In genomic region chr1:200896571-200897187, GRCh38 we compare ENCODE assay signal across 12 cellular contexts. TPM values are rescaled to one million over a fixed set of nuclear protein-coding genes. Genes with fewer than 3 reads are reported as not detected.
DNase-seq lines count a peak whose midpoint lies in the region; ATAC-seq and TF ChIP-seq lines count a peak whose summit lies in the region.
"Had no signal": no experiment of that assay in that cellular context is flagged by ENCODE, and none has a peak within 500 bp of the region (broad histone marks: within the 10 kb centered on the region; RNA-seq: fewer than 3 reads in every experiment).

No MANE protein-coding gene starts in this region.

- H2AFZ ChIP-seq in Loucy (ENCODE audit: low read length) (no peak overlapping the region), mammary epithelial cell (ENCODE audit: low read depth, low read length) (peak overlapping the region; percentile 23), mesenchymal stem cell (ENCODE audit: low read depth, low read length) (no peak overlapping the region)

- H3K4me3 ChIP-seq in BLaER1 treated with 17β-estradiol and CSF1 and Interleukin-3, amounts not matched to agents 10 nM and 100 nM, result no peak overlapping the region
- H3K4me3 ChIP-seq in Loucy (ENCODE audit: low read length, poor library complexity, severe bottlenecking) (no peak overlapping the region), mammary epithelial cell (replicated peaks in 1 of 3; ENCODE audit: insufficient read depth in 1 of 3, low read depth in 2 of 3, low read length in 3 of 3) (peak overlapping the region; percentile 23 to 76 (median 48)), mesenchymal stem cell (ENCODE audit: insufficient read depth in 1 of 2, low read depth in 1 of 2, low read length in 2 of 2) (no peak overlapping the region)

- peak overlapping the region in 10 of 11 experiments; percentile 30 to 81 (median 54); a peak in 16 of 22 replicates for H3K4me2 ChIP-seq in BLaER1 treated with 17β-estradiol and CSF1 and Interleukin-3, amounts not matched to agents 10 nM and 100 nM
- H3K4me2 ChIP-seq in Loucy (ENCODE audit: low read depth, low read length, poor library complexity, severe bottlenecking) (peak overlapping the region; percentile 18), mammary epithelial cell (ENCODE audit: insufficient read depth, low read depth, low read length) (peak overlapping the region; percentile 91), mesenchymal stem cell (ENCODE audit: low read length, poor library complexity, severe bottlenecking) (peak overlapping the region; percentile 2)

- H3F3A ChIP-seq in Loucy (ENCODE audit: low read depth), result no peaks in the 10 kb centered on the region

- no peak overlapping the region for H3K4ac ChIP-seq in mesenchymal stem cell (ENCODE audit: low read depth in 1 of 2, low read length in 2 of 2)

- intact Hi-C loops in mammary epithelial cell (cut with micrococcal nuclease), result loop anchor here (1.0 to 2.0 kb wide), 2 partner anchors 9 to 16 kb away; no protein-coding TSS in a partner anchor

- H2AK5ac ChIP-seq in mesenchymal stem cell (ENCODE audit: low read length, severe bottlenecking), result peak overlapping the region; percentile 31

- TF ChIP-seq CTCF in Loucy (conservative IDR thresholded peaks at IDR 0.05; ENCODE audit: low read length) (no peak), mammary epithelial cell (conservative IDR thresholded peaks at IDR 0.05 in 1 of 2, IDR thresholded peaks at IDR 0.05 in 1 of 2; ENCODE audit: extremely low read depth in 1 of 2, insufficient read depth in 1 of 2, low read depth in 1 of 2, low read length in 2 of 2) (no peak)

- no peak overlapping the region for H4K91ac ChIP-seq in mesenchymal stem cell (ENCODE audit: low read length)

- H3K79me2 ChIP-seq in Loucy (ENCODE audit: insufficient read depth, low read length) (no peaks in the 10 kb centered on the region), mammary epithelial cell (ENCODE audit: insufficient read depth, low read length) (peaks cover 32% of the 10 kb centered on the region)

- DNase-seq in mammary epithelial cell (peak; percentile 90), mesenchymal stem cell (no peak), NCI-H2196 (lab: John Stamatoyannopoulos, UW; ENCODE audit: unreplicated experiment) (no peak)
- DNase-seq in natural killer cell treated with Interleukin-12 subunit alpha and Interleukin-12 subunit beta and Interleukin-15 and Interleukin-18, amount 100 ng/mL, for 72 hours (ENCODE audit: low spot score), result no peak

- H3K36me3 ChIP-seq in BLaER1 treated with 17β-estradiol and CSF1 and Interleukin-3, amounts not matched to agents 10 nM and 100 nM, result no peaks in the 10 kb centered on the region
- no peaks in the 10 kb centered on the region for H3K36me3 ChIP-seq in Loucy (ENCODE audit: insufficient read depth, low read length)
- H3K36me3 ChIP-seq in mammary epithelial cell (ENCODE audit: insufficient read depth, low read length), result peaks cover 5% of the 10 kb centered on the region
- peaks cover 0 to 34% of the 10 kb centered on the region in 2 experiments for H3K36me3 ChIP-seq in mesenchymal stem cell (ENCODE audit: control insufficient read depth in 1 of 2, insufficient read depth in 2 of 2, low read depth in 1 of 2, low read length in 2 of 2)

- H3K27ac Mint-ChIP-seq in natural killer cell treated with Interleukin-12 subunit alpha and Interleukin-12 subunit beta and Interleukin-15 and Interleukin-18, amount 100 ng/mL, for 72 hours, result no peak overlapping the region

- H4K20me1 ChIP-seq in BLaER1 treated with 17β-estradiol and CSF1 and Interleukin-3, amounts not matched to agents 10 nM and 100 nM, result no peaks in the 10 kb centered on the region
- H4K20me1 ChIP-seq in Loucy (ENCODE audit: insufficient read depth, low read length, poor library complexity, severe bottlenecking) (no peaks in the 10 kb centered on the region), mammary epithelial cell (ENCODE audit: insufficient read depth, low read length) (no peaks in the 10 kb centered on the region)

- H3K79me1 ChIP-seq in mesenchymal stem cell (replicated peaks; ENCODE audit: low read length, poor library complexity, severe bottlenecking), result peaks cover 30% of the 10 kb centered on the region

- no peak overlapping the region for H3K14ac ChIP-seq in mesenchymal stem cell (ENCODE audit: low read length in 2 of 2)

- H2BK15ac ChIP-seq in mesenchymal stem cell (ENCODE audit: low read depth, poor library complexity, severe bottlenecking), result no peak overlapping the region

- dilution Hi-C loops in mammary epithelial cell (cut with HindIII; ENCODE audit: low sequenced_read_pairs), result no loop called here

- ATAC-seq in natural killer cell treated with Interleukin-12 subunit alpha and Interleukin-12 subunit beta and Interleukin-15 and Interleukin-18, amount 100 ng/mL, for 72 hours, result no peak
- ATAC-seq in HG03342 (IDR thresholded peaks at IDR 0.05; ENCODE audit: unreplicated experiment), result no peak
- no peak for ATAC-seq in HG02885 (IDR thresholded peaks at IDR 0.05; ENCODE audit: poor library complexity, unreplicated experiment)
- ATAC-seq: activated CD4-positive, CD25-positive, alpha-beta regulatory T cell treated with anti-CD3 and anti-CD28 coated beads, Interleukin-2, amount 50 U/mL, for 24 hours; sciatic nerve had no signal

- no peaks in the 10 kb centered on the region for H3K9me3 ChIP-seq in BLaER1 treated with 17β-estradiol and CSF1 and Interleukin-3, amounts not matched to agents 10 nM and 100 nM (replicated peaks in 1 of 11)
- H3K9me3 ChIP-seq in Loucy (ENCODE audit: insufficient read depth, low read depth, low read length), result no peaks in the 10 kb centered on the region
- H3K9me3 ChIP-seq in mammary epithelial cell (replicated peaks; ENCODE audit: insufficient read depth, low read length), result no peaks in the 10 kb centered on the region
- H3K9me3 ChIP-seq in mesenchymal stem cell (ENCODE audit: control insufficient read depth, low read length), result no peaks in the 10 kb centered on the region

- peaks cover 0 to 20% of the 10 kb centered on the region in 2 donors for H3K27me3 Mint-ChIP-seq in natural killer cell treated with Interleukin-12 subunit alpha and Interleukin-12 subunit beta and Interleukin-15 and Interleukin-18, amount 100 ng/mL, for 72 hours

- in situ Hi-C loops in mammary epithelial cell (cut with MboI; ENCODE audit: low sequenced_read_pairs in 2 of 2), result loop anchor here in 1 of 2 donors (10.0 kb wide), 1 partner anchor 148 kb away; no protein-coding TSS in a partner anchor

- H3K9me2 ChIP-seq in Loucy (replicated peaks; ENCODE audit: low read depth, low read length), result no peaks in the 10 kb centered on the region

- H3K27me3 ChIP-seq in BLaER1 treated with 17β-estradiol and CSF1 and Interleukin-3, amounts not matched to agents 10 nM and 100 nM, result peaks cover 19 to 30% (median 27%) of the 10 kb centered on the region in 11 experiments
- H3K27me3 ChIP-seq in Loucy (ENCODE audit: insufficient read depth, low read length, poor library complexity, severe bottlenecking), result no peaks in the 10 kb centered on the region
- H3K27me3 ChIP-seq in mammary epithelial cell (ENCODE audit: insufficient read depth, low read length), result no peaks in the 10 kb centered on the region
- H3K27me3 ChIP-seq in mesenchymal stem cell (ENCODE audit: control insufficient read depth in 1 of 2, insufficient read depth in 1 of 2, low read length in 2 of 2), result peaks cover 0 to 90% of the 10 kb centered on the region in 2 experiments

- CTCF ChIA-PET in mammary epithelial cell (lab: Charles Lee; ENCODE audit: low non-redundant PET), result interaction anchor here (0.6 to 1.0 kb wide), 2 partner anchors 18 to 338 kb away, joined by 3 to 5 read pairs; no protein-coding TSS in a partner anchor

- peaks cover 32 to 92% (median 66%) of the 10 kb centered on the region in 10 experiments for H3K4me1 ChIP-seq in BLaER1 treated with 17β-estradiol and CSF1 and Interleukin-3, amounts not matched to agents 10 nM and 100 nM
- H3K4me1 ChIP-seq in Loucy (ENCODE audit: insufficient read depth, low read length, poor library complexity, severe bottlenecking) (peaks cover 63% of the 10 kb centered on the region), mammary epithelial cell (ENCODE audit: insufficient read depth, low read length) (peaks cover 50% of the 10 kb centered on the region), mesenchymal stem cell (ENCODE audit: control insufficient read depth, insufficient read depth, low read depth, low read length) (peaks cover 55% of the 10 kb centered on the region)

- no peak overlapping the region for H2BK12ac ChIP-seq in mesenchymal stem cell (ENCODE audit: low read length in 2 of 2)

- H3K23ac ChIP-seq in mesenchymal stem cell (ENCODE audit: low read length in 2 of 2), result no peak overlapping the region

- H4K8ac ChIP-seq in mesenchymal stem cell (ENCODE audit: low read length), result no peak overlapping the region

- H3K9ac ChIP-seq in BLaER1 treated with 17β-estradiol and CSF1 and Interleukin-3, amounts not matched to agents 10 nM and 100 nM, result no peak overlapping the region
- H3K9ac ChIP-seq in Loucy (ENCODE audit: low read depth, low read length, poor library complexity, severe bottlenecking) (no peak overlapping the region), mammary epithelial cell (ENCODE audit: insufficient read depth, low read length) (peak overlapping the region; percentile 25), mesenchymal stem cell (ENCODE audit: low read length) (no peak overlapping the region)

- H3K27ac ChIP-seq in BLaER1 treated with 17β-estradiol and CSF1 and Interleukin-3, amounts not matched to agents 10 nM and 100 nM, result no peak overlapping the region; a peak in 1 of 22 replicates
- H3K27ac ChIP-seq in mammary epithelial cell (ENCODE audit: insufficient read depth, low read depth, low read length), result peak overlapping the region; percentile 37
- H3K27ac ChIP-seq in mesenchymal stem cell (ENCODE audit: low read length, poor library complexity, severe bottlenecking), result peak overlapping the region; percentile 82

- H2BK5ac ChIP-seq in mesenchymal stem cell (ENCODE audit: low read depth, low read length, poor library complexity, severe bottlenecking), result no peak overlapping the region

- no peaks in the 10 kb centered on the region for H3K9me3 Mint-ChIP-seq in natural killer cell treated with Interleukin-12 subunit alpha and Interleukin-12 subunit beta and Interleukin-15 and Interleukin-18, amount 100 ng/mL, for 72 hours

- BruUV-seq in mammary epithelial cell (replicated peaks; lab: Mats Ljungman, UMichigan), result no TSS peak

- no peak overlapping the region for H2BK120ac ChIP-seq in mesenchymal stem cell (ENCODE audit: low read depth, low read length)

- H3K18ac ChIP-seq in mesenchymal stem cell (ENCODE audit: low read depth in 1 of 2, low read length in 2 of 2), result no peak overlapping the region

- WGBS in mammary epithelial cell (ENCODE audit: low coverage, missing lambda C conversion rate), result 21% methylated on average over 6 of the region's 10 CpGs
- 66% methylated on average over 7 of the region's 10 CpGs for WGBS in mesenchymal stem cell

- H3K36me3 Mint-ChIP-seq in natural killer cell treated with Interleukin-12 subunit alpha and Interleukin-12 subunit beta and Interleukin-15 and Interleukin-18, amount 100 ng/mL, for 72 hours, result no peaks in the 10 kb centered on the region

- peaks cover 4 to 14% of the 10 kb centered on the region in 2 donors for H3K4me1 Mint-ChIP-seq in natural killer cell treated with Interleukin-12 subunit alpha and Interleukin-12 subunit beta and Interleukin-15 and Interleukin-18, amount 100 ng/mL, for 72 hours (ENCODE audit: low read depth in 2 of 2)

- H3K4me3 Mint-ChIP-seq in natural killer cell treated with Interleukin-12 subunit alpha and Interleukin-12 subunit beta and Interleukin-15 and Interleukin-18, amount 100 ng/mL, for 72 hours, result no peak overlapping the region

RNA-seq across cellular contexts. Expression of gene INAVA, which starts 2.0 kb away (rescaled TPM):
- 10 to 100 TPM; 26.5 to 27.2 TPM for total RNA-seq in mammary epithelial cell
- 11.4 TPM for polyA plus RNA-seq in mammary epithelial cell
- polyA minus RNA-seq in mammary epithelial cell, result 17.4 TPM
- 0.64 TPM for polyA plus RNA-seq in mesenchymal stem cell (2013, experiment 1 of 2)
- polyA plus RNA-seq in mesenchymal stem cell (2013, experiment 2 of 2), result 0.45 TPM
- total RNA-seq in natural killer cell treated with Interleukin-12 subunit alpha and Interleukin-12 subunit beta and Interleukin-15 and Interleukin-18, amount 100 ng/mL, for 72 hours, result under 1 TPM; 0.25 to 0.86 TPM

RNA-seq across cellular contexts. Expression of gene GPR25, which starts 23.9 kb away (rescaled TPM):
- total RNA-seq in mammary epithelial cell, result not detected
- polyA plus RNA-seq in mammary epithelial cell, result not detected
- not detected for polyA minus RNA-seq in mammary epithelial cell
- polyA plus RNA-seq in mesenchymal stem cell (2013, experiment 1 of 2), result not detected
- polyA plus RNA-seq in mesenchymal stem cell (2013, experiment 2 of 2), result not detected
- not detected for total RNA-seq in natural killer cell treated with Interleukin-12 subunit alpha and Interleukin-12 subunit beta and Interleukin-15 and Interleukin-18, amount 100 ng/mL, for 72 hours
- total RNA-seq: glomerular endothelial cell, sciatic nerve had no signal
- polyA plus RNA-seq: BJ had no signal

Comparison
In these comparisons a context has a peak if more than half of its experiments do, and no peak if none do; other contexts are left out.
1. H3K27ac ChIP-seq: peak in mammary epithelial cell (single experiment) and mesenchymal stem cell (single experiment); none in BLaER1 treated with 17β-estradiol and CSF1 and Interleukin-3, amounts not matched to agents 10 nM and 100 nM (0 of 11).
2. H3K4me2 ChIP-seq: peak in every context shown above with its lines; median percentile 91 in mammary epithelial cell; 54 in BLaER1 treated with 17β-estradiol and CSF1 and Interleukin-3, amounts not matched to agents 10 nM and 100 nM; 18 in Loucy; 2 in mesenchymal stem cell.
3. H3K4me3 ChIP-seq: peak in mammary epithelial cell (3 of 3); none in BLaER1 treated with 17β-estradiol and CSF1 and Interleukin-3, amounts not matched to agents 10 nM and 100 nM (0 of 10), Loucy (single experiment) and mesenchymal stem cell (0 of 2).
4. RNA of gene INAVA, which starts 2.0 kb away (total RNA-seq): 26.5 to 27.2 TPM in mammary epithelial cell; 0.25 to 0.86 TPM in natural killer cell treated with Interleukin-12 subunit alpha and Interleukin-12 subunit beta and Interleukin-15 and Interleukin-18, amount 100 ng/mL, for 72 hours; every median in the first group is over 10 times any median in the second.